In genomic region chr1:231628207-231628876, GRCh38 we compare ENCODE assay signal across 8 cellular contexts. TPM values are rescaled to one million over a fixed set of nuclear protein-coding genes. Genes with fewer than 3 reads are reported as not detected.
DNase-seq lines count a peak whose midpoint lies in the region; ATAC-seq, FAIRE-seq and TF ChIP-seq lines count a peak whose summit lies in the region.

No MANE protein-coding gene starts in this region.

- H4K20me1 ChIP-seq in PC-3 (ENCODE audit: low read length), result no peaks in the 10 kb centered on the region

- no peaks in the 10 kb centered on the region for H3K27me3 Mint-ChIP-seq in Caco-2 (ENCODE audit: insufficient read depth, unreplicated experiment)

- WGBS in adrenal gland, 4 donors, result 54 to 64% (median 59%) methylated on average over 5 of the region's 5 CpGs
- 25 to 55% (median 41%) methylated on average over 5 of the region's 5 CpGs for WGBS in small intestine, 3 donors

- peaks cover 7% of the 10 kb centered on the region for H3F3A ChIP-seq in PC-3 (ENCODE audit: low read length, unreplicated experiment)

- TF ChIP-seq CTCF in Caco-2 (IDR thresholded peaks at IDR 0.05; ENCODE audit: insufficient read depth in 1 of 2, low read depth in 1 of 2, low read length in 1 of 2, severe bottlenecking in 1 of 2, unreplicated experiment in 1 of 2) (no peak), PC-3 (conservative IDR thresholded peaks at IDR 0.05; ENCODE audit: low read depth, low read length) (no peak), adrenal gland (IDR thresholded peaks at IDR 0.05) (no peak)

- H3K9me2 ChIP-seq in PC-3 (replicated peaks; ENCODE audit: low read length), result no peaks in the 10 kb centered on the region

- no peak for FAIRE-seq in small intestine (lab: Jason Lieb, UNC)

- no peak overlapping the region for H3K4me3 ChIP-seq in Caco-2 (ENCODE audit: low read depth, low read length)
- peak overlapping the region; percentile 79; the same call in 1 of the 2 replicates for H3K4me3 ChIP-seq in PC-3 (ENCODE audit: low read length)
- no peak overlapping the region for H3K4me3 ChIP-seq in adrenal gland
- no peak overlapping the region for H3K4me3 ChIP-seq in small intestine (ENCODE audit: low read depth in 1 of 2, low read length in 2 of 2)

- TF ChIP-seq POLR2A in adrenal gland (IDR thresholded peaks at IDR 0.05), result no peak

- ATAC-seq in PC-3 (peak; percentile 37), HG03097 (IDR thresholded peaks at IDR 0.05; ENCODE audit: low FRiP score, unreplicated experiment) (no peak)

- POLR2A ChIA-PET in Caco-2 (lab: Charles Lee) (no interaction called here), PC-3 (lab: Charles Lee; ENCODE audit: unreplicated experiment) (interaction anchor here (0.6 kb wide), 1 partner anchor 16 kb away, joined by 4 read pairs; no protein-coding TSS in a partner anchor)

- BruUV-seq in Caco-2 (replicated peaks; lab: Mats Ljungman, UMichigan) (no TSS peak), PC-3 (replicated peaks; lab: Mats Ljungman, UMichigan) (no TSS peak)

- H3K36me3 Mint-ChIP-seq in Caco-2 (ENCODE audit: insufficient read depth, unreplicated experiment), result peaks cover 6% of the 10 kb centered on the region

- H3K4me1 Mint-ChIP-seq in Caco-2 (ENCODE audit: low read depth, unreplicated experiment), result no peaks in the 10 kb centered on the region

- H3K9ac ChIP-seq in PC-3 (ENCODE audit: low read length), result no peak overlapping the region

- peaks cover 25% of the 10 kb centered on the region for H3K4me1 ChIP-seq in Caco-2
- peaks cover 30% of the 10 kb centered on the region for H3K4me1 ChIP-seq in PC-3 (ENCODE audit: insufficient read depth, low read length)
- H3K4me1 ChIP-seq in adrenal gland (replicated peaks in 1 of 2), result peaks cover 0 to 23% of the 10 kb centered on the region in 2 donors
- H3K4me1 ChIP-seq in small intestine (ENCODE audit: control insufficient read depth in 2 of 2, insufficient read depth in 1 of 2, low read depth in 1 of 2, low read length in 1 of 2), result no peaks in the 10 kb centered on the region

- no peaks in the 10 kb centered on the region for H3K9me3 ChIP-seq in Caco-2
- no peaks in the 10 kb centered on the region for H3K9me3 ChIP-seq in PC-3 (ENCODE audit: low read length)
- H3K9me3 ChIP-seq in adrenal gland (replicated peaks in 1 of 3), result no peaks in the 10 kb centered on the region
- H3K9me3 ChIP-seq in small intestine (ENCODE audit: control insufficient read depth, low read depth), result no peaks in the 10 kb centered on the region

- CTCF ChIA-PET in Caco-2 (lab: Charles Lee), result no interaction called here
- CTCF ChIA-PET in PC-3 (lab: Charles Lee), result no interaction called here

- 0 out of 2 replicates have a peak overlapping the region, but pooled peaks have one; percentile 98 for H2AFZ ChIP-seq in PC-3 (ENCODE audit: low read length)

- no peaks in the 10 kb centered on the region for H3K27me3 ChIP-seq in Caco-2 (replicated peaks; ENCODE audit: control insufficient read depth, insufficient read depth, low read length)
- no peaks in the 10 kb centered on the region for H3K27me3 ChIP-seq in PC-3 (ENCODE audit: low read length)
- no peaks in the 10 kb centered on the region for H3K27me3 ChIP-seq in adrenal gland
- H3K27me3 ChIP-seq in small intestine (ENCODE audit: control insufficient read depth in 2 of 2, insufficient read depth in 2 of 2, low read length in 2 of 2), result no peaks in the 10 kb centered on the region

- H3K4me2 ChIP-seq in PC-3 (ENCODE audit: low read length), result peak overlapping the region; percentile 96

- no peaks in the 10 kb centered on the region for H3K9me3 Mint-ChIP-seq in Caco-2 (ENCODE audit: unreplicated experiment)

- H3K27ac Mint-ChIP-seq in Caco-2 (ENCODE audit: unreplicated experiment), result no peak overlapping the region

- intact Hi-C loops in Caco-2 (cut with micrococcal nuclease; ENCODE audit: unreplicated experiment) (loop anchor here (5.0 kb wide), 1 partner anchor 129 kb away; no protein-coding TSS in a partner anchor), PC-3 (cut with micrococcal nuclease) (no loop called here), adrenal gland (cut with DNase I) (no loop called here)

- peak overlapping the region; percentile 82 for H3K4me3 Mint-ChIP-seq in Caco-2 (ENCODE audit: unreplicated experiment)

- no peaks in the 10 kb centered on the region for H3K36me3 ChIP-seq in Caco-2 (ENCODE audit: control insufficient read depth, insufficient read depth, low read length)
- no peaks in the 10 kb centered on the region for H3K36me3 ChIP-seq in PC-3 (ENCODE audit: low read depth, low read length)
- no peaks in the 10 kb centered on the region for H3K36me3 ChIP-seq in adrenal gland (replicated peaks in 1 of 2)
- no peaks in the 10 kb centered on the region for H3K36me3 ChIP-seq in small intestine (ENCODE audit: control insufficient read depth in 2 of 2, insufficient read depth in 2 of 2, low read length in 2 of 2)

- H3K27ac ChIP-seq in PC-3 (ENCODE audit: low read length), result no peak overlapping the region
- peak overlapping the region in 3 of 5 donors; percentile 30 to 90 (median 82) for H3K27ac ChIP-seq in adrenal gland
- peak overlapping the region; percentile 39 to 89 for H3K27ac ChIP-seq in small intestine (ENCODE audit: low read depth in 1 of 2, low read length in 1 of 2)

- H3K79me2 ChIP-seq in PC-3 (ENCODE audit: low read length), result no peaks in the 10 kb centered on the region

- no peak for DNase-seq in Caco-2
- DNase-seq in PC-3, result peak; percentile 69
- no peak for DNase-seq in adrenal gland
- no peak for DNase-seq in small intestine
- DNase-seq in DMS79 treated with DMSO at 0.1 percent for 48 hours (lab: John Stamatoyannopoulos, UW), result no peak
- DNase-seq in NCI-H187 (lab: John Stamatoyannopoulos, UW), result no peak
- DNase-seq in GM19240 (ENCODE audit: insufficient read length, low spot score), result no peak

RNA-seq across cellular contexts. Expression of gene DISC1, which starts 1.8 kb away (rescaled TPM):
- 13.5 TPM in 2 replicates for total RNA-seq in Caco-2 (2022)
- total RNA-seq in PC-3 (2014; rRNA removed), result 3.4 and 5.1 TPM in 2 replicates
- 10 to 100 TPM in 4 of 8 donors, 1 to 10 TPM in 4; 7.1 to 21.0 (median 12.4) TPM for total RNA-seq in adrenal gland
- 1 to 10 TPM; 1.0 to 3.1 (median 1.7) TPM for polyA plus RNA-seq in adrenal gland
- under 1 TPM in 2 of 3 donors, not detected in 1; 0.27 to 0.85 TPM for polyA plus RNA-seq in small intestine
